14 cellular contexts compared by ENCODE assay signal in the genomic region with DNA sequence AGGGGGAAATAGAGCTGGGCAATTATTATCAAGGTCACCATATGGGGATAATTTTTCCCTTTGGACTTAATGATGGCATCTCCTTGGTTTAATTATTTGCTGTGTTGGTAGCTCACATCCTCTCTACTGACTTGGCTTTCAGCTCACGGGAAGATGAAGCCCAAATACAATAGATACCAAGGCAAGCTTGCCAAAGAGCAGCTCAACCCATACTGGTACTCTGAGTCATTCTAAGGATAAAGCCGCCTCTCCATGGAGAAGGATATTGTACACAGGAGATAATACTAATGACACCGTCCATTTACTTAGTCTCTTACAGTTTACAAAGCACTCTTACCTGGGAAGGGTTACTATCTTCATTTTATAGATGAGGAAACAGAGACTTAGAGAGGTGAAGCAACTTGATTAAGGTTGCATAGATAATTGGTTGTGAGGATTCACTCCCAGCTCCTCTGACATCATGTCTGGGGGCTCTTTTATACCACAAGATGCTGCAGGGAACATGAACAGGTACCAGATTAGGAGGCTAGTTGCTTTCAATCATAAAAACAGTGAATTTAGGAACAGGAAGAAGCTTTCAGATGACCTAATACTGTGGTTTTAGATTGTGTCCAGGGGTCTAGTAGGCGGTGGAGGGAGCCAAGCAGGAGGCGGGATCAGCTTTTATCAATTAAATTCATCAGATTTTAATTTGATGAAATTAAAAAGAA. TPM values are rescaled to one million over a fixed set of nuclear protein-coding genes. Genes with fewer than 3 reads are reported as not detected.
DNase-seq lines count a peak whose midpoint lies in the region; ATAC-seq, FAIRE-seq and TF ChIP-seq lines count a peak whose summit lies in the region.
"Had no signal": no experiment of that assay in that cellular context is flagged by ENCODE, and none has a peak within 500 bp of the region (broad histone marks: within the 10 kb centered on the region; RNA-seq: fewer than 3 reads in every experiment).

No MANE protein-coding gene starts in this region.

- FAIRE-seq in keratinocyte (lab: Jason Lieb, UNC) (peak; percentile 79), kidney (lab: Jason Lieb, UNC) (no peak)

- dilution Hi-C loops in keratinocyte (cut with MboI; ENCODE audit: extremely low pct_ligation_motif_present, low sequenced_read_pairs): no loop called here

- H3K9ac ChIP-seq in keratinocyte (ENCODE audit: control insufficient read depth, extremely low read depth, insufficient read depth, low read length): peak overlapping the region; percentile 68
- no peak overlapping the region for H3K9ac ChIP-seq in kidney (ENCODE audit: low read length in 2 of 2)

- no peaks in the 10 kb centered on the region for H3K9me3 Mint-ChIP-seq in activated B cell treated with CpG ODN at 0.5 μM for 24 hours

- no peak for TF ChIP-seq POLR2A in stomach (IDR thresholded peaks at IDR 0.05)

- no peak overlapping the region for H3K4me3 Mint-ChIP-seq in activated B cell treated with CpG ODN at 0.5 μM for 24 hours

- H3K36me3 Mint-ChIP-seq in activated B cell treated with CpG ODN at 0.5 μM for 24 hours (ENCODE audit: low read depth): no peaks in the 10 kb centered on the region

- ATAC-seq in activated B cell treated with CpG ODN at 0.5 μM for 24 hours (ENCODE audit: low read depth): no peak
- ATAC-seq in left ventricle myocardium superior: no peak

- H3K27me3 Mint-ChIP-seq in activated B cell treated with CpG ODN at 0.5 μM for 24 hours: no peaks in the 10 kb centered on the region

- WGBS in stomach, 5 donors: 74 to 92% (median 81%) methylated on average over 5 of the region's 5 CpGs

- H4K20me1 ChIP-seq in keratinocyte (ENCODE audit: control insufficient read depth, extremely low read depth, insufficient read depth, low read length): no peaks in the 10 kb centered on the region

- POLR2A ChIA-PET in activated B cell treated with CpG ODN at 0.5 μM for 24 hours (lab: Charles Lee): interaction anchor here (0.7 to 3.0 kb wide), 7 partner anchors 11 to 103 kb away, joined by 3 to 10 read pairs (median 4); no protein-coding TSS in a partner anchor

- no peaks in the 10 kb centered on the region for H3K79me2 ChIP-seq in keratinocyte (ENCODE audit: control insufficient read depth, insufficient read depth, low read length)

- H3K4me1 ChIP-seq in keratinocyte (ENCODE audit: control insufficient read depth, extremely low read depth, insufficient read depth, low read length) (peaks cover 25% of the 10 kb centered on the region), stomach (peaks cover 0 to 32% (median 17%) of the 10 kb centered on the region in 4 donors), kidney (ENCODE audit: control insufficient read depth in 1 of 2, insufficient read depth in 1 of 2, low read depth in 1 of 2, low read length in 2 of 2) (peaks cover 10 to 29% of the 10 kb centered on the region in 2 donors)

- peaks cover 21% of the 10 kb centered on the region for H3K4me1 Mint-ChIP-seq in activated B cell treated with CpG ODN at 0.5 μM for 24 hours

- H3K36me3 ChIP-seq in keratinocyte (ENCODE audit: control insufficient read depth in 2 of 2, extremely low read depth in 1 of 2, insufficient read depth in 2 of 2, low read length in 2 of 2) (no peaks in the 10 kb centered on the region), stomach (no peaks in the 10 kb centered on the region), kidney (ENCODE audit: control insufficient read depth in 1 of 2, insufficient read depth in 2 of 2, low read length in 2 of 2) (no peaks in the 10 kb centered on the region)
- H3K36me3 ChIP-seq: esophagus squamous epithelium had no signal

- CTCF ChIA-PET in activated B cell treated with CpG ODN at 0.5 μM for 24 hours (lab: Charles Lee): interaction anchor here (0.7 to 3.1 kb wide), 3 partner anchors 50 to 76 kb away, joined by 3 to 17 read pairs (median 11); no protein-coding TSS in a partner anchor

- peak overlapping the region; percentile 87 for H3K27ac Mint-ChIP-seq in activated B cell treated with CpG ODN at 0.5 μM for 24 hours

- DNase-seq in AG10803 (ENCODE audit: low read depth) (peak; percentile 23), HT-29 (ENCODE audit: low spot score) (peak; percentile 31), activated B cell treated with CpG ODN at 0.5 μM for 24 hours (no peak), keratinocyte (ENCODE audit: low read depth, low spot score) (peak; percentile 25), stomach (no peak), left ventricle myocardium superior (no peak), SHP77 (lab: John Stamatoyannopoulos, UW) (no peak), kidney (no peak)
- DNase-seq: activated CD4-positive, CD25-positive, alpha-beta regulatory T cell treated with anti-CD3 and anti-CD28 coated beads, Interleukin-2, amount 50 U/mL, for 72 hours; amniotic stem cell; COR-L47; esophagus squamous epithelium; left cardiac atrium; NCI-H1105 treated with DMSO at 0.1 percent for 48 hours had no signal

- peak overlapping the region; percentile 67 for H3K4me2 ChIP-seq in keratinocyte (ENCODE audit: control insufficient read depth, extremely low read depth, insufficient read depth, low read depth, low read length)

- peak overlapping the region; percentile 65 for H2AFZ ChIP-seq in keratinocyte (ENCODE audit: control insufficient read depth, low read length)

- H3K9me1 ChIP-seq in keratinocyte (ENCODE audit: control insufficient read depth, extremely low read depth, insufficient read depth, low read length): no peaks in the 10 kb centered on the region

- H3K4me3 ChIP-seq in AG10803 (ENCODE audit: low read length): no peak overlapping the region
- H3K4me3 ChIP-seq in keratinocyte (ENCODE audit: control insufficient read depth in 2 of 3, extremely low read depth in 1 of 3, insufficient read depth in 2 of 3, low read depth in 1 of 3, low read length in 3 of 3): no peak overlapping the region
- no peak overlapping the region for H3K4me3 ChIP-seq in stomach
- H3K4me3 ChIP-seq in kidney (ENCODE audit: low read length in 2 of 2): no peak overlapping the region
- H3K4me3 ChIP-seq: esophagus squamous epithelium had no signal

- no peaks in the 10 kb centered on the region for H3K27me3 ChIP-seq in keratinocyte (ENCODE audit: control insufficient read depth, extremely low read depth, insufficient read depth, low read length)
- no peaks in the 10 kb centered on the region for H3K27me3 ChIP-seq in stomach
- H3K27me3 ChIP-seq: esophagus squamous epithelium had no signal

- intact Hi-C loops in activated B cell treated with CpG ODN at 0.5 μM for 24 hours (cut with micrococcal nuclease): loop anchor here (1.0 to 2.0 kb wide), 5 partner anchors 16 to 76 kb away; a partner anchor contains a TSS
- intact Hi-C loops in stomach (cut with DNase I; ENCODE audit: low total_unique reads): no loop called here
- intact Hi-C loops in left ventricle myocardium superior (cut with micrococcal nuclease): no loop called here
- intact Hi-C loops in kidney (cut with DNase I): no loop called here

- peak overlapping the region; percentile 86 for H3K27ac ChIP-seq in keratinocyte (ENCODE audit: control insufficient read depth, insufficient read depth, low read length)
- H3K27ac ChIP-seq in stomach: no peak overlapping the region
- peak overlapping the region in 1 of 2 donors; percentile 20 for H3K27ac ChIP-seq in kidney (ENCODE audit: low read depth in 2 of 2, low read length in 2 of 2)
- H3K27ac ChIP-seq: esophagus squamous epithelium had no signal

- no peak for TF ChIP-seq CTCF in AG10803 (conservative IDR thresholded peaks at IDR 0.05; ENCODE audit: low read length)
- no peak for TF ChIP-seq CTCF in activated B cell treated with CpG ODN at 0.5 μM for 24 hours (IDR thresholded peaks at IDR 0.05)
- TF ChIP-seq CTCF in keratinocyte (optimal IDR thresholded peaks at IDR 0.05 in 1 of 3, IDR thresholded peaks at IDR 0.05 in 1 of 3, conservative IDR thresholded peaks at IDR 0.05 in 1 of 3; ENCODE audit: extremely low read depth in 1 of 3, insufficient read depth in 2 of 3, low read length in 3 of 3): no peak
- no peak for TF ChIP-seq CTCF in stomach (IDR thresholded peaks at IDR 0.05)
- no peak for TF ChIP-seq CTCF in kidney (IDR thresholded peaks at IDR 0.05; ENCODE audit: borderline replicate concordance, extremely low read depth, insufficient read depth)

- TF ChIP-seq EP300 in stomach (IDR thresholded peaks at IDR 0.05): no peak

- H3K9me3 ChIP-seq in keratinocyte (ENCODE audit: control insufficient read depth, low read depth, low read length) (no peaks in the 10 kb centered on the region), stomach (no peaks in the 10 kb centered on the region), kidney (ENCODE audit: control insufficient read depth in 1 of 2, low read length in 2 of 2) (no peaks in the 10 kb centered on the region)
- H3K9me3 ChIP-seq: esophagus squamous epithelium had no signal

RNA-seq across cellular contexts. Expression of a gene that starts 48.3 kb away (rescaled TPM):
- total RNA-seq in HT-29 (2014; rRNA removed; shearing (Covaris generic)): 90.4 and 93.6 TPM in 2 replicates
- 118 and 139 TPM in 2 replicates for total RNA-seq in activated B cell treated with CpG ODN at 0.5 μM for 24 hours
- polyA plus RNA-seq in keratinocyte: 265 to 313 TPM (median 293 TPM) in 3 replicates
- 265 TPM for polyA plus RNA-seq in keratinocyte (2011; ENCODE audit: low read depth)
- polyA plus RNA-seq in keratinocyte (2011; cell fraction: cytosol; rRNA removed): 168 and 340 TPM in 2 replicates
- polyA plus RNA-seq in keratinocyte (2011; cell fraction: nucleus; rRNA removed): 353 and 393 TPM in 2 replicates
- polyA plus RNA-seq in keratinocyte (2012; ENCODE audit: low replicate concordance): 125 and 152 TPM in 2 replicates
- 198 to 513 TPM (median 466 TPM) in 3 replicates for polyA minus RNA-seq in keratinocyte
- polyA minus RNA-seq in keratinocyte (2011; cell fraction: cytosol; rRNA and poly(A)+ RNA removed): 283 TPM
- 343 and 577 TPM in 2 replicates for polyA minus RNA-seq in keratinocyte (2011; cell fraction: nucleus; rRNA and poly(A)+ RNA removed)
- 100 to 1,000 TPM; 148 to 687 (median 267) TPM for total RNA-seq in stomach
- 10 to 100 TPM; 35.1 to 57.0 (median 52.8) TPM for polyA plus RNA-seq in stomach
- 122 TPM for total RNA-seq in left ventricle myocardium superior
- total RNA-seq in kidney: 244 TPM
- 118 TPM for polyA plus RNA-seq in kidney (ENCODE audit: insufficient read depth, low read depth, low replicate concordance)

Comparison
In these comparisons a context has a peak if more than half of its experiments do, and no peak if none do; other contexts are left out.
1. DNase-seq: peak in AG10803 (single experiment), HT-29 (single experiment) and keratinocyte (single experiment); none in activated B cell treated with CpG ODN at 0.5 μM for 24 hours (single experiment), stomach (single experiment), left ventricle myocardium superior (single experiment), SHP77 (0 of 2) and kidney (single experiment).